29 cellular contexts compared by ENCODE assay signal in the genomic region with DNA sequence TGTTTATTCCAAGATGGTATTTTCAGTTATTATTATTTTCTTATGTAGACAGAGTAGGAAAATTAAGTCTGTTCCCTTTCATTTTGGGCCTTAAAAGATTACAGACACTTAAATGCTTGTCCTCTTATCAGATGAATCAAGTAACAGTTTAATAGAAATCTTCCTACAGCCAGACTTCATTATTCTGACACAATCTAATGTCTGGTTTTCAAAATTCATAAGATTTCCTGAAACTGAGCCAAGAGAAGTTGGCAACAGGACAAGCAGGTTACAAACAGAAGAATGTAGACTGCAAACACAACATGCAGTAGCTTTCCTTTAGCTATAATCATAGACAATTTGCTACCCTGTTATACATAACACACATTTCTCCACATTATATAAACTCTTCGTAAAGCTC.
DNase-seq lines count a peak whose midpoint lies in the region; ATAC-seq, FAIRE-seq and TF ChIP-seq lines count a peak whose summit lies in the region.
"Had no signal": no experiment of that assay in that cellular context is flagged by ENCODE, and none has a peak within 500 bp of the region (broad histone marks: within the 10 kb centered on the region; RNA-seq: fewer than 3 reads in every experiment).

No MANE protein-coding gene starts in this region.

- no peaks in the 10 kb centered on the region for H3K9me3 Mint-ChIP-seq in MCF 10A (ENCODE audit: unreplicated experiment)
- H3K9me3 Mint-ChIP-seq: activated T-cell treated with anti-CD3 and anti-CD28 coated beads, Interleukin-2, amount 50 U/mL, for 4 hours; central memory CD8-positive, alpha-beta T cell; IgD-negative memory B cell; natural killer cell treated with Interleukin-12 subunit alpha and Interleukin-12 subunit beta and Interleukin-15 and Interleukin-18, amount 100 ng/mL, for 72 hours; stimulated activated naive CD8-positive, alpha-beta T cell treated with anti-CD3 and anti-CD28 coated beads, Interleukin-15, Interleukin-2, amounts not matched to agents 100 ng/mL and 50 ng/mL, for 24 hours had no signal

- dilution Hi-C loops in endothelial cell of umbilical vein (cut with MboI; ENCODE audit: extremely low pct_ligation_motif_present, low sequenced_read_pairs), result no loop called here

- no peaks in the 10 kb centered on the region for H4K20me1 ChIP-seq in endothelial cell of umbilical vein (replicated peaks; ENCODE audit: control insufficient read depth, extremely low read depth, insufficient read depth, low read length)
- H4K20me1 ChIP-seq: BLaER1 had no signal

- H3K4me3 Mint-ChIP-seq in MCF 10A (ENCODE audit: unreplicated experiment), result no peak overlapping the region
- H3K4me3 Mint-ChIP-seq: activated T-cell treated with anti-CD3 and anti-CD28 coated beads, Interleukin-2, amount 50 U/mL, for 4 hours; central memory CD8-positive, alpha-beta T cell; IgD-negative memory B cell; natural killer cell treated with Interleukin-12 subunit alpha and Interleukin-12 subunit beta and Interleukin-15 and Interleukin-18, amount 100 ng/mL, for 72 hours; stimulated activated naive CD8-positive, alpha-beta T cell treated with anti-CD3 and anti-CD28 coated beads, Interleukin-15, Interleukin-2, amounts not matched to agents 100 ng/mL and 50 ng/mL, for 24 hours had no signal

- no peak overlapping the region for H3K4me3 ChIP-seq in breast epithelium
- no peak overlapping the region for H3K4me3 ChIP-seq in adipocyte (ENCODE audit: low read length)
- no peak overlapping the region for H3K4me3 ChIP-seq in endothelial cell of umbilical vein (replicated peaks in 1 of 3; ENCODE audit: insufficient read depth in 1 of 3, low read depth in 1 of 3, low read length in 3 of 3)
- no peak overlapping the region for H3K4me3 ChIP-seq in retinal pigment epithelial cell (ENCODE audit: low read length)
- H3K4me3 ChIP-seq: BLaER1, MG63, ovary had no signal

- no peaks in the 10 kb centered on the region for H3K36me3 Mint-ChIP-seq in MCF 10A (ENCODE audit: insufficient read depth, unreplicated experiment)
- H3K36me3 Mint-ChIP-seq: natural killer cell treated with Interleukin-12 subunit alpha and Interleukin-12 subunit beta and Interleukin-15 and Interleukin-18, amount 100 ng/mL, for 72 hours had no signal

- intact Hi-C loops in MCF 10A (cut with micrococcal nuclease), result no loop called here
- intact Hi-C loops in breast epithelium (cut with DNase I; ENCODE audit: low total_unique reads), result no loop called here
- intact Hi-C loops in endothelial cell of umbilical vein (cut with micrococcal nuclease), result no loop called here

- DNase-seq in MCF 10A (ENCODE audit: unreplicated experiment) (peak; percentile 64), breast epithelium (ENCODE audit: low spot score in 2 of 2) (no peak), adipocyte (ENCODE audit: low read depth) (peak; percentile 34), endothelial cell of umbilical vein (ENCODE audit: low read depth, low spot score) (peak; percentile 86), retinal pigment epithelial cell (ENCODE audit: low read depth) (peak; percentile 41)
- no peak for DNase-seq in stimulated activated naive CD8-positive, alpha-beta T cell treated with anti-CD3 and anti-CD28 coated beads, Interleukin-15, Interleukin-2, amounts not matched to agents 100 U/mL and 50 U/mL, for 24 hours
- DNase-seq: ACHN; activated CD4-positive, alpha-beta T cell treated with anti-CD3 and anti-CD28 coated beads for 48 hours; activated naive CD4-positive, alpha-beta T cell; activated T-cell treated with anti-CD3 and anti-CD28 coated beads, Interleukin-2, amount 50 U/mL, for 4 hours; amniotic stem cell; Caco-2; effector CD8-positive, alpha-beta T cell; hippocampal formation; MG63; NCI-H1436 treated with DMSO at 0.1 percent for 48 hours; NCI-H2171; NCI-H526; ovary had no signal

- H3K9me1 ChIP-seq in endothelial cell of umbilical vein (replicated peaks; ENCODE audit: control insufficient read depth, extremely low read depth, insufficient read depth, low read length), result no peaks in the 10 kb centered on the region

- TF ChIP-seq POLR2A in breast epithelium (IDR thresholded peaks at IDR 0.05) (no peak), endothelial cell of umbilical vein (IDR thresholded peaks at IDR 0.05; ENCODE audit: low read depth, low read length) (no peak)

- CTCF ChIA-PET in MCF 10A (lab: Yijun Ruan, JAX), result interaction anchor here (2.1 to 3.8 kb wide), 2 partner anchors 9 to 11 kb away, joined by 8 to 27 read pairs; no protein-coding TSS in a partner anchor
- CTCF ChIA-PET in endothelial cell of umbilical vein (lab: Charles Lee), result interaction anchor here (1.1 to 3.0 kb wide), 3 partner anchors 9 to 94 kb away, joined by 3 to 12 read pairs (median 10); no protein-coding TSS in a partner anchor

- H3K4me1 Mint-ChIP-seq in MCF 10A (ENCODE audit: insufficient read depth, unreplicated experiment), result peaks cover 4% of the 10 kb centered on the region

- H3K27me3 ChIP-seq in breast epithelium (no peaks in the 10 kb centered on the region), adipocyte (replicated peaks; ENCODE audit: control insufficient read depth, insufficient read depth, low read length) (no peaks in the 10 kb centered on the region), endothelial cell of umbilical vein (ENCODE audit: control insufficient read depth in 2 of 2, insufficient read depth in 2 of 2, low read length in 2 of 2) (no peaks in the 10 kb centered on the region)
- H3K27me3 ChIP-seq: BLaER1, MG63, ovary had no signal

- H3K9ac ChIP-seq in adipocyte (ENCODE audit: low read length) (no peak overlapping the region), endothelial cell of umbilical vein (replicated peaks; ENCODE audit: extremely low read depth, insufficient read depth, low read length) (no peak overlapping the region)
- H3K9ac ChIP-seq: BLaER1 had no signal

- TF ChIP-seq CTCF in MCF 10A (IDR thresholded peaks at IDR 0.05; ENCODE audit: unreplicated experiment) (no peak), breast epithelium (IDR thresholded peaks at IDR 0.05) (no peak), endothelial cell of umbilical vein (IDR thresholded peaks at IDR 0.05; ENCODE audit: extremely low read depth in 1 of 2, insufficient read depth in 1 of 2, low read depth in 1 of 2, low read length in 2 of 2) (no peak), retinal pigment epithelial cell (conservative IDR thresholded peaks at IDR 0.05; ENCODE audit: low read depth, low read length) (no peak)

- H3K4me2 ChIP-seq in endothelial cell of umbilical vein (ENCODE audit: insufficient read depth, low read length), result no peak overlapping the region
- H3K4me2 ChIP-seq: BLaER1 had no signal

- no peaks in the 10 kb centered on the region for H3K36me3 ChIP-seq in breast epithelium
- H3K36me3 ChIP-seq in adipocyte (ENCODE audit: control insufficient read depth, insufficient read depth, low read length, severe bottlenecking), result no peaks in the 10 kb centered on the region
- H3K36me3 ChIP-seq in endothelial cell of umbilical vein (ENCODE audit: control insufficient read depth in 2 of 2, extremely low read depth in 1 of 2, insufficient read depth in 2 of 2, low read length in 2 of 2), result no peaks in the 10 kb centered on the region
- H3K36me3 ChIP-seq: BLaER1, MG63, ovary had no signal

- ATAC-seq in HG03571 (IDR thresholded peaks at IDR 0.05; ENCODE audit: unreplicated experiment), result no peak
- no peak for ATAC-seq in stimulated activated naive CD8-positive, alpha-beta T cell treated with anti-CD3 and anti-CD28 coated beads, Interleukin-15, Interleukin-2, amounts not matched to agents 100 U/mL and 50 U/mL, for 24 hours
- ATAC-seq in HG02981 (IDR thresholded peaks at IDR 0.05; ENCODE audit: unreplicated experiment), result no peak
- ATAC-seq: activated T-cell treated with anti-CD3 and anti-CD28 coated beads, Interleukin-2, amount 50 U/mL, for 4 hours; esophagus mucosa; natural killer cell treated with Interleukin-12 subunit alpha and Interleukin-12 subunit beta and Interleukin-15 and Interleukin-18, amount 100 ng/mL, for 72 hours; sciatic nerve had no signal

- no TSS peak for BruUV-seq in MCF 10A (replicated peaks; lab: Mats Ljungman, UMichigan)
- no TSS peak for BruUV-seq in endothelial cell of umbilical vein (replicated peaks; lab: Mats Ljungman, UMichigan)

- POLR2A ChIA-PET in MCF 10A (lab: Yijun Ruan, JAX), result interaction anchor here (0.7 kb wide), 1 partner anchor 11 kb away, joined by 4 read pairs; no protein-coding TSS in a partner anchor
- POLR2A ChIA-PET in endothelial cell of umbilical vein (lab: Charles Lee), result no interaction called here

- H3K27me3 Mint-ChIP-seq in MCF 10A (ENCODE audit: insufficient read depth, unreplicated experiment), result no peaks in the 10 kb centered on the region
- H3K27me3 Mint-ChIP-seq: central memory CD8-positive, alpha-beta T cell; IgD-negative memory B cell; natural killer cell treated with Interleukin-12 subunit alpha and Interleukin-12 subunit beta and Interleukin-15 and Interleukin-18, amount 100 ng/mL, for 72 hours; stimulated activated naive CD8-positive, alpha-beta T cell treated with anti-CD3 and anti-CD28 coated beads, Interleukin-15, Interleukin-2, amounts not matched to agents 100 ng/mL and 50 ng/mL, for 24 hours had no signal

- FAIRE-seq in endothelial cell of umbilical vein (lab: Jason Lieb, UNC), result peak; percentile 12

- H3K27ac Mint-ChIP-seq in MCF 10A (ENCODE audit: low read depth, unreplicated experiment), result no peak overlapping the region
- H3K27ac Mint-ChIP-seq: IgD-negative memory B cell; natural killer cell treated with Interleukin-12 subunit alpha and Interleukin-12 subunit beta and Interleukin-15 and Interleukin-18, amount 100 ng/mL, for 72 hours; stimulated activated naive CD8-positive, alpha-beta T cell treated with anti-CD3 and anti-CD28 coated beads, Interleukin-15, Interleukin-2, amounts not matched to agents 100 ng/mL and 50 ng/mL, for 24 hours had no signal

- H2AFZ ChIP-seq in endothelial cell of umbilical vein (ENCODE audit: low read depth, low read length), result no peak overlapping the region

- H3K27ac ChIP-seq in breast epithelium (no peak overlapping the region), endothelial cell of umbilical vein (ENCODE audit: insufficient read depth, low read depth, low read length) (no peak overlapping the region)
- H3K27ac ChIP-seq: BLaER1, ovary, VCaP had no signal

- H3K9me3 ChIP-seq in breast epithelium (no peaks in the 10 kb centered on the region), adipocyte (ENCODE audit: control insufficient read depth, low read length) (no peaks in the 10 kb centered on the region), endothelial cell of umbilical vein (replicated peaks; ENCODE audit: control insufficient read depth, insufficient read depth, low read length) (no peaks in the 10 kb centered on the region)
- H3K9me3 ChIP-seq: BLaER1, Caco-2, MG63, ovary had no signal

- no peaks in the 10 kb centered on the region for H3K4me1 ChIP-seq in breast epithelium
- peaks cover 8% of the 10 kb centered on the region for H3K4me1 ChIP-seq in adipocyte (ENCODE audit: control insufficient read depth, insufficient read depth, low read length)
- no peaks in the 10 kb centered on the region for H3K4me1 ChIP-seq in endothelial cell of umbilical vein (ENCODE audit: control insufficient read depth, extremely low read depth, insufficient read depth, low read length)
- H3K4me1 ChIP-seq: BLaER1, Caco-2 had no signal

- no peaks in the 10 kb centered on the region for H3K79me2 ChIP-seq in endothelial cell of umbilical vein (ENCODE audit: control insufficient read depth, insufficient read depth, low read length)

Comparison
In these comparisons a context has a peak if more than half of its experiments do, and no peak if none do; other contexts are left out.
1. DNase-seq: peak in MCF 10A (single experiment), adipocyte (single experiment), endothelial cell of umbilical vein (single experiment) and retinal pigment epithelial cell (single experiment); none in breast epithelium (0 of 2) and stimulated activated naive CD8-positive, alpha-beta T cell treated with anti-CD3 and anti-CD28 coated beads, Interleukin-15, Interleukin-2, amounts not matched to agents 100 U/mL and 50 U/mL, for 24 hours (single experiment).